ENCODE assay signal across 1 cellular context in genomic region chr3:138025553-138025952, GRCh38.
TF ChIP-seq lines count a peak whose summit lies in the region.

No MANE protein-coding gene starts in this region.

TF ChIP-seq in GM12878, 131 proteins besides CTCF, POLR2A, EP300 and RAD21 (continued from another document):
- TF ChIP-seq RUNX3 (IDR thresholded peaks at IDR 0.05; ENCODE audit: low read length): peak; percentile 26; the same call in 1 of the 2 replicates
- TF ChIP-seq SREBF2 (IDR thresholded peaks at IDR 0.05; ENCODE audit: low read length): no peak
- TF ChIP-seq SRF (IDR thresholded peaks at IDR 0.05; ENCODE audit: low read depth in 2 of 2, low read length in 2 of 2): no peak
- TF ChIP-seq EED (IDR thresholded peaks at IDR 0.05; ENCODE audit: low read depth): 0 out of 2 replicates have a peak, but pooled peaks have one; percentile 22
- TF ChIP-seq POLR2AphosphoS5 (IDR thresholded peaks at IDR 0.05; ENCODE audit: low read length): no peak
- TF ChIP-seq E4F1 (IDR thresholded peaks at IDR 0.05; ENCODE audit: borderline replicate concordance, partially characterized antibody): no peak
- TF ChIP-seq MAX (IDR thresholded peaks at IDR 0.05; ENCODE audit: low read depth, low read length): no peak
- TF ChIP-seq KDM1A (IDR thresholded peaks at IDR 0.05; ENCODE audit: borderline replicate concordance): no peak
- TF ChIP-seq CHD2 (IDR thresholded peaks at IDR 0.05; ENCODE audit: borderline replicate concordance, low read depth, low read length): no peak
- TF ChIP-seq CHD1 (IDR thresholded peaks at IDR 0.05; ENCODE audit: low read depth, low read length): no peak
- no peak for TF ChIP-seq FOXM1 (IDR thresholded peaks at IDR 0.05; ENCODE audit: low read depth, low read length)
- TF ChIP-seq ZNF274 (IDR thresholded peaks at IDR 0.05; ENCODE audit: insufficient read depth, insufficient read length): no peak
- TF ChIP-seq USF1 (IDR thresholded peaks at IDR 0.05; ENCODE audit: borderline replicate concordance, extremely low read length, insufficient read depth, low read depth, low read length): no peak
- TF ChIP-seq IKZF2 (IDR thresholded peaks at IDR 0.05): peak; percentile 17 to 43; a peak in 1 of 4 replicates
- TF ChIP-seq RELA (IDR thresholded peaks at IDR 0.05; ENCODE audit: borderline replicate concordance, partially characterized antibody): no peak
- TF ChIP-seq WRNIP1 (IDR thresholded peaks at IDR 0.05; ENCODE audit: borderline replicate concordance, low read depth, low read length): no peak
